Comparison of ENCODE assay signal across 10 cellular contexts in genomic region chr11:34068098-34068497, GRCh38. TPM values are rescaled to one million over a fixed set of nuclear protein-coding genes. Genes with fewer than 3 reads are reported as not detected.
DNase-seq lines count a peak whose midpoint lies in the region; ATAC-seq, FAIRE-seq and TF ChIP-seq lines count a peak whose summit lies in the region.
"Had no signal": no experiment of that assay in that cellular context is flagged by ENCODE, and none has a peak within 500 bp of the region (broad histone marks: within the 10 kb centered on the region; RNA-seq: fewer than 3 reads in every experiment).

No MANE protein-coding gene starts in this region.

- no peaks in the 10 kb centered on the region for H4K20me1 ChIP-seq in GM12878 (ENCODE audit: control insufficient read depth, insufficient read depth)

- no peak overlapping the region for H3K9ac ChIP-seq in GM12878 (ENCODE audit: control insufficient read depth, insufficient read depth, low read length)

- 95% methylated on average over 2 of the region's 2 CpGs for WGBS in GM12878 (ENCODE audit: insufficient coverage, insufficient replicate concordance, low lambda C conversion rate, missing lambda C conversion rate)

- H3K27me3 Mint-ChIP-seq in CD8-positive, alpha-beta T cell (ENCODE audit: low read depth), result no peaks in the 10 kb centered on the region

- H3K9me3 ChIP-seq in CD8-positive, alpha-beta T cell (ENCODE audit: low read length), result no peaks in the 10 kb centered on the region
- H3K9me3 ChIP-seq in GM12878 (replicated peaks; ENCODE audit: control insufficient read depth, insufficient read depth, low read length) (no peaks in the 10 kb centered on the region), lower lobe of right lung (no peaks in the 10 kb centered on the region)
- H3K9me3 ChIP-seq: esophagus squamous epithelium had no signal

- peaks cover 76% of the 10 kb centered on the region for H3K4me1 Mint-ChIP-seq in CD8-positive, alpha-beta T cell (ENCODE audit: low read depth)

- no peaks in the 10 kb centered on the region for H3K9me3 Mint-ChIP-seq in CD8-positive, alpha-beta T cell

- FAIRE-seq in GM12878 (lab: Jason Lieb, UNC), result no peak

- H3K27ac Mint-ChIP-seq in CD8-positive, alpha-beta T cell, result peak overlapping the region; percentile 32

- H3K4me1 ChIP-seq in CD8-positive, alpha-beta T cell (ENCODE audit: insufficient read depth, low read length), result peaks cover 41% of the 10 kb centered on the region
- H3K4me1 ChIP-seq in GM12878 (ENCODE audit: control insufficient read depth, insufficient read depth, low read length) (peaks cover 31% of the 10 kb centered on the region), lower lobe of right lung (peaks cover 42% of the 10 kb centered on the region)

- no peak for DNase-seq in CD8-positive, alpha-beta T cell
- DNase-seq in HT1080 (ENCODE audit: low read depth) (peak; percentile 57), GM12878 (ENCODE audit: low read depth, low spot score) (no peak), lower lobe of right lung (no peak), posterior cingulate gyrus (no peak)
- DNase-seq in activated CD4-positive, CD25-positive, alpha-beta regulatory T cell (lab: John Stamatoyannopoulos, UW), result no peak
- no peak for DNase-seq in stimulated activated CD4-positive, alpha-beta T cell treated with anti-CD3 and anti-CD28 coated beads, Interleukin-1b, Interleukin-23, amount 100 ng/mL, for 48 hours
- DNase-seq: esophagus squamous epithelium, NCI-H1930 had no signal

- TF ChIP-seq RAD21 in GM12878 (IDR thresholded peaks at IDR 0.05; ENCODE audit: insufficient read depth, low read depth, low read length), result no peak

- intact Hi-C loops in CD8-positive, alpha-beta T cell (cut with DNase I, micrococcal nuclease), result loop anchor here in 1 of 2 experiments (5.0 kb wide), 2 partner anchors 71 to 211 kb away; no protein-coding TSS in a partner anchor
- intact Hi-C loops in GM12878 (cut with micrococcal nuclease; ENCODE audit: unreplicated experiment) (loop anchor here (5.0 kb wide), 1 partner anchor 71 kb away; no protein-coding TSS in a partner anchor), lower lobe of right lung (cut with DNase I) (no loop called here), posterior cingulate gyrus (cut with DNase I) (no loop called here)

- TF ChIP-seq EP300 in GM12878 (IDR thresholded peaks at IDR 0.05; ENCODE audit: borderline replicate concordance in 1 of 2, control insufficient read depth in 1 of 2, low read depth in 2 of 2, low read length in 2 of 2), result no peak

- no peak for TF ChIP-seq POLR2A in GM12878 (IDR thresholded peaks at IDR 0.05; ENCODE audit: low read depth, low read length)

- H3K4me3 Mint-ChIP-seq in CD8-positive, alpha-beta T cell, result no peak overlapping the region

- no peak overlapping the region for H2AFZ ChIP-seq in GM12878 (ENCODE audit: control insufficient read depth, low read depth, low read length)

- no TSS peak for BruUV-seq in GM12878 (replicated peaks; lab: Mats Ljungman, UMichigan)

- ATAC-seq in CD8-positive, alpha-beta T cell, result no peak
- peak; percentile 64 for ATAC-seq in GM12878
- ATAC-seq in lower lobe of right lung, result peak; percentile 64 to 80
- ATAC-seq in HG03457 (IDR thresholded peaks at IDR 0.05; ENCODE audit: unreplicated experiment), result no peak

- no peak overlapping the region for H3K4me3 ChIP-seq in CD8-positive, alpha-beta T cell (ENCODE audit: low read depth, low read length)
- H3K4me3 ChIP-seq in GM12878, result no peak overlapping the region
- no peak overlapping the region for H3K4me3 ChIP-seq in lower lobe of right lung
- H3K4me3 ChIP-seq: esophagus squamous epithelium had no signal

- peak overlapping the region; percentile 54 for H3K4me2 ChIP-seq in GM12878 (ENCODE audit: control insufficient read depth, insufficient read depth)

- RAD21 ChIA-PET in GM12878 (lab: Charles Lee; ENCODE audit: unreplicated experiment), result interaction anchor here (0.7 to 1.2 kb wide), 4 partner anchors 10 to 15 kb away, joined by 3 read pairs; no protein-coding TSS in a partner anchor

- no peak overlapping the region for H3K27ac ChIP-seq in CD8-positive, alpha-beta T cell (ENCODE audit: low read depth, low read length)
- peak overlapping the region; percentile 45 for H3K27ac ChIP-seq in GM12878 (ENCODE audit: control insufficient read depth, insufficient read depth)
- H3K27ac ChIP-seq in lower lobe of right lung, result no peak overlapping the region
- H3K27ac ChIP-seq: esophagus squamous epithelium had no signal

- H3K36me3 Mint-ChIP-seq in CD8-positive, alpha-beta T cell, result peaks cover 56% of the 10 kb centered on the region

- POLR2A ChIA-PET in CD8-positive, alpha-beta T cell (lab: Charles Lee), result no interaction called here
- POLR2A ChIA-PET in GM12878 (lab: Charles Lee), result interaction anchor here (0.6 to 1.3 kb wide), 2 partner anchors 15 to 19 kb away, joined by 3 to 4 read pairs; no protein-coding TSS in a partner anchor

- in situ Hi-C loops in GM12878 (cut with MboI), result no loop called here

- H3K27me3 ChIP-seq in CD8-positive, alpha-beta T cell (ENCODE audit: insufficient read depth, low read length), result no peaks in the 10 kb centered on the region
- H3K27me3 ChIP-seq in GM12878 (replicated peaks in 1 of 2; ENCODE audit: control insufficient read depth in 2 of 2, insufficient read depth in 2 of 2, low read length in 1 of 2) (no peaks in the 10 kb centered on the region), lower lobe of right lung (ENCODE audit: low read depth) (no peaks in the 10 kb centered on the region)
- H3K27me3 ChIP-seq: esophagus squamous epithelium had no signal

- H3K36me3 ChIP-seq in CD8-positive, alpha-beta T cell (ENCODE audit: insufficient read depth, low read length), result peaks cover 14% of the 10 kb centered on the region
- H3K36me3 ChIP-seq in GM12878 (ENCODE audit: control insufficient read depth in 2 of 2, insufficient read depth in 2 of 2, low read length in 1 of 2) (peaks cover 2 to 26% of the 10 kb centered on the region in 2 experiments), lower lobe of right lung (peaks cover 27% of the 10 kb centered on the region)

- no peak for TF ChIP-seq CTCF in CD8-positive, alpha-beta T cell (IDR thresholded peaks at IDR 0.05)
- no peak for TF ChIP-seq CTCF in GM12878 (IDR thresholded peaks at IDR 0.05 in 2 of 3, conservative IDR thresholded peaks at IDR 0.05 in 1 of 3; ENCODE audit: control insufficient read depth in 2 of 3, extremely low read depth in 1 of 3, insufficient read depth in 1 of 3, low read depth in 3 of 3, low read length in 3 of 3)
- no peak for TF ChIP-seq CTCF in lower lobe of right lung (IDR thresholded peaks at IDR 0.05)

- CTCF ChIA-PET in CD8-positive, alpha-beta T cell (lab: Charles Lee), result no interaction called here
- CTCF ChIA-PET in GM12878 (lab: Yijun Ruan, JAX), result interaction anchor here (0.7 to 1.4 kb wide), 5 partner anchors 9 to 281 kb away, joined by 3 to 6 read pairs (median 3); no protein-coding TSS in a partner anchor

- H3K79me2 ChIP-seq in GM12878 (ENCODE audit: control insufficient read depth, insufficient read depth, low read length), result peaks cover 85% of the 10 kb centered on the region

- SMC1A ChIA-PET in GM12878 (lab: Charles Lee; ENCODE audit: uncharacterized antibody, unreplicated experiment), result interaction anchor here (0.6 to 2.4 kb wide), 7 partner anchors 9 to 1489 kb away, joined by 3 to 9 read pairs (median 5); no protein-coding TSS in a partner anchor

RNA-seq across cellular contexts. Expression of gene CAPRIN1, which starts 16.6 kb away (rescaled TPM):
- total RNA-seq in CD8-positive, alpha-beta T cell, result 100 to 1,000 TPM in 1 of 2 experiments, 10 to 100 TPM in 1; 92.8 to 102 TPM
- total RNA-seq in HT1080 (2014; rRNA removed; shearing (Covaris generic)), result 282 and 324 TPM in 2 replicates
- 166 and 207 TPM in 2 replicates for polyA plus RNA-seq in HT1080 (2015; cell fraction: cytosol; rRNA removed)
- polyA plus RNA-seq in HT1080 (2015; cell fraction: nucleus; rRNA removed), result 288 and 328 TPM in 2 replicates
- total RNA-seq in GM12878 (2013; cell fraction: nucleolus; rRNA removed), result 231 and 249 TPM in 2 replicates
- total RNA-seq in GM12878 (2014; rRNA removed) (187 and 189 TPM in 2 replicates), GM12878 (2014; rRNA removed; fragmentation: Illumina TruSeq; extraction: Trizol) (205 and 207 TPM in 2 replicates), GM12878 (2021) (224 and 228 TPM in 2 replicates), lower lobe of right lung (187 TPM)
- 68.7 TPM for polyA plus RNA-seq in GM12878 (2011; ENCODE audit: low read depth)
- polyA plus RNA-seq in GM12878 (2011; rRNA removed) (199 and 225 TPM in 2 replicates), GM12878 (2014; fragmentation: Illumina TruSeq; extraction: Trizol) (222 and 255 TPM in 2 replicates), GM12878 (2014; fragmentation: Nextera tagmentation; extraction: Ambion mirVana) (10 to 100 TPM; 50.4 to 51.8 TPM), GM12878 (2014; rRNA removed) (174 and 210 TPM in 2 replicates), GM12878 (2016; fragmentation: Nextera tagmentation; extraction: Ambion mirVana) (100 to 1,000 TPM; 184 to 195 TPM)
- polyA plus RNA-seq in GM12878 (2011; cell fraction: cytosol; rRNA removed), result 185 and 199 TPM in 2 replicates
- 116 and 139 TPM in 2 replicates for polyA plus RNA-seq in GM12878 (2011; cell fraction: nucleus; rRNA removed)
- polyA plus RNA-seq in GM12878 (2012), result 87.9 and 112 TPM in 2 replicates
- polyA minus RNA-seq in GM12878 (2011; rRNA and poly(A)+ RNA removed), result 351 and 411 TPM in 2 replicates
- 105 and 131 TPM in 2 replicates for polyA minus RNA-seq in GM12878 (2011; cell fraction: cytosol; rRNA and poly(A)+ RNA removed)
- polyA minus RNA-seq in GM12878 (2011; cell fraction: nucleus; rRNA and poly(A)+ RNA removed), result 78.6 and 134 TPM in 2 replicates

RNA-seq across cellular contexts. Expression of gene NAT10, which starts 37.3 kb away (rescaled TPM):
- total RNA-seq in CD8-positive, alpha-beta T cell, result 10 to 100 TPM; 51.1 to 59.6 TPM
- total RNA-seq in HT1080 (2014; rRNA removed; shearing (Covaris generic)), result 47.1 and 60.9 TPM in 2 replicates
- 25.5 and 30.7 TPM in 2 replicates for polyA plus RNA-seq in HT1080 (2015; cell fraction: cytosol; rRNA removed)
- polyA plus RNA-seq in HT1080 (2015; cell fraction: nucleus; rRNA removed), result 92.0 and 106 TPM in 2 replicates
- total RNA-seq in GM12878 (2013; cell fraction: nucleolus; rRNA removed), result 84.6 and 91.9 TPM in 2 replicates
- total RNA-seq in GM12878 (2014; rRNA removed) (45.2 and 52.2 TPM in 2 replicates), GM12878 (2014; rRNA removed; fragmentation: Illumina TruSeq; extraction: Trizol) (57.3 and 59.3 TPM in 2 replicates), GM12878 (2021) (92.3 and 93.8 TPM in 2 replicates), lower lobe of right lung (37.3 TPM)
- 39.1 TPM for polyA plus RNA-seq in GM12878 (2011; ENCODE audit: low read depth)
- polyA plus RNA-seq in GM12878 (2011; rRNA removed) (66.9 and 82.8 TPM in 2 replicates), GM12878 (2014; fragmentation: Illumina TruSeq; extraction: Trizol) (72.0 and 73.0 TPM in 2 replicates), GM12878 (2014; fragmentation: Nextera tagmentation; extraction: Ambion mirVana) (10 to 100 TPM; 45.1 to 72.5 TPM), GM12878 (2014; rRNA removed) (59.2 and 63.0 TPM in 2 replicates), GM12878 (2016; fragmentation: Nextera tagmentation; extraction: Ambion mirVana) (10 to 100 TPM; 92.5 to 95.5 TPM)
- polyA plus RNA-seq in GM12878 (2011; cell fraction: cytosol; rRNA removed), result 78.5 and 82.7 TPM in 2 replicates
- polyA plus RNA-seq in GM12878 (2011; cell fraction: nucleus; rRNA removed), result 90.3 and 97.2 TPM in 2 replicates
- polyA plus RNA-seq in GM12878 (2012), result 46.2 and 56.8 TPM in 2 replicates
- polyA minus RNA-seq in GM12878 (2011; rRNA and poly(A)+ RNA removed), result 101 and 114 TPM in 2 replicates
- 44.4 and 58.6 TPM in 2 replicates for polyA minus RNA-seq in GM12878 (2011; cell fraction: cytosol; rRNA and poly(A)+ RNA removed)
- 44.4 and 74.2 TPM in 2 replicates for polyA minus RNA-seq in GM12878 (2011; cell fraction: nucleus; rRNA and poly(A)+ RNA removed)

Comparison
In these comparisons a context has a peak if more than half of its experiments do, and no peak if none do; other contexts are left out.
1. ATAC-seq: peak in GM12878 (single experiment) and lower lobe of right lung (2 of 2); none in CD8-positive, alpha-beta T cell (single experiment) and HG03457 (single experiment).